18 cellular contexts compared by ENCODE assay signal in the genomic region with DNA sequence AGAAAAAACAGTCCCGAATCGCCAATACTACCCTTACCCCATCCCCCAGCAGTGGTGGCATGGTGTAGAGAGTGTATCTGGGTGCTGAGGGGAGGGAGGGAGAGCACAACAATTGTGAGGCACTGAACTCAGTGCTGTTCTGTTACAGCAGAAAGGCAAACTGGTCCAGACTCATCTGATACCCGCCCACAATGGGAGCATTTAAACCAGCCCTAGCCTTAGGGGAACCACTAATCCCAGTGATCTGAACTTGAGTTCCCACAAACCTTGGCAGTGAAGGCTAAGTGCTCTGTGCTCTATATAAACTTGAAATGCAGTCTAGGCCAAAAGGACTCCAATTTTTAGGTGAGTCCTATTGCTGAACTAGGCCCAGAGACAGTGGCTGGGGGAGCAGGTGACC.
DNase-seq lines count a peak whose midpoint lies in the region; ATAC-seq, FAIRE-seq and TF ChIP-seq lines count a peak whose summit lies in the region.
"Had no signal": no experiment of that assay in that cellular context is flagged by ENCODE, and none has a peak within 500 bp of the region (broad histone marks: within the 10 kb centered on the region; RNA-seq: fewer than 3 reads in every experiment).

No MANE protein-coding gene starts in this region.

- peak overlapping the region; percentile 2 for H3K4me2 ChIP-seq in mammary epithelial cell (ENCODE audit: insufficient read depth, low read depth, low read length)
- no peak overlapping the region for H3K4me2 ChIP-seq in osteoblast (ENCODE audit: insufficient read depth, low read length)
- H3K4me2 ChIP-seq: BLaER1, GM23338 had no signal

- no peak overlapping the region for H3K9ac ChIP-seq in mammary epithelial cell (ENCODE audit: insufficient read depth, low read length)
- H3K9ac ChIP-seq: BLaER1 had no signal

- H3K4me3 ChIP-seq in mammary epithelial cell (replicated peaks in 1 of 3; ENCODE audit: insufficient read depth in 1 of 3, low read depth in 2 of 3, low read length in 3 of 3) (no peak overlapping the region), breast epithelium (no peak overlapping the region), bronchial epithelial cell (ENCODE audit: low read depth, low read length) (no peak overlapping the region), osteoblast (ENCODE audit: insufficient read depth, low read length) (no peak overlapping the region)
- H3K4me3 ChIP-seq: BLaER1, GM12878, GM23338 had no signal

- no peak for TF ChIP-seq POLR2A in breast epithelium (IDR thresholded peaks at IDR 0.05)

- DNase-seq in mammary epithelial cell (peak; percentile 81), breast epithelium (ENCODE audit: low spot score in 2 of 2) (no peak), bronchial epithelial cell (ENCODE audit: low read depth) (peak; percentile 76), foreskin keratinocyte (peak; percentile 63 to 87), osteoblast (ENCODE audit: insufficient read length, low spot score, missing footprints) (no peak), NCI-H82 (lab: John Stamatoyannopoulos, UW) (no peak)
- DNase-seq in stimulated activated CD4-positive, alpha-beta T cell treated with anti-CD3 and anti-CD28 coated beads, Interleukin-4, amount 100 ng/mL, for 4 hours = no peak
- DNase-seq: Calu3, DMS53, DND-41, EL, H7 had no signal

- no peaks in the 10 kb centered on the region for H3K36me3 ChIP-seq in mammary epithelial cell (ENCODE audit: insufficient read depth, low read length)
- no peaks in the 10 kb centered on the region for H3K36me3 ChIP-seq in breast epithelium
- H3K36me3 ChIP-seq in bronchial epithelial cell (ENCODE audit: control insufficient read depth, insufficient read depth, low read length) = no peaks in the 10 kb centered on the region
- no peaks in the 10 kb centered on the region for H3K36me3 ChIP-seq in osteoblast (ENCODE audit: insufficient read depth, low read length)
- H3K36me3 ChIP-seq: BLaER1 had no signal

- no TSS peak for BruUV-seq in mammary epithelial cell (replicated peaks; lab: Mats Ljungman, UMichigan)

- H4K20me1 ChIP-seq in mammary epithelial cell (ENCODE audit: insufficient read depth, low read length) (no peaks in the 10 kb centered on the region), osteoblast (ENCODE audit: insufficient read depth, low read length) (no peaks in the 10 kb centered on the region)
- H4K20me1 ChIP-seq: BLaER1 had no signal

- peaks cover 14% of the 10 kb centered on the region for H3K4me1 ChIP-seq in mammary epithelial cell (ENCODE audit: insufficient read depth, low read length)
- no peaks in the 10 kb centered on the region for H3K4me1 ChIP-seq in breast epithelium
- H3K4me1 ChIP-seq in foreskin keratinocyte = peaks cover 21% of the 10 kb centered on the region
- H3K4me1 ChIP-seq in osteoblast (ENCODE audit: insufficient read depth, low read length) = peaks cover 13% of the 10 kb centered on the region
- H3K4me1 ChIP-seq: BLaER1 had no signal

- H2AFZ ChIP-seq in mammary epithelial cell (ENCODE audit: low read depth, low read length) = peak overlapping the region; percentile 58
- H2AFZ ChIP-seq in osteoblast (ENCODE audit: low read length) = peak overlapping the region; percentile 18
- H2AFZ ChIP-seq: GM23338 had no signal

- dilution Hi-C loops in mammary epithelial cell (cut with HindIII; ENCODE audit: low sequenced_read_pairs) = no loop called here

- peak; percentile 77 for FAIRE-seq in bronchial epithelial cell (lab: Jason Lieb, UNC)
- FAIRE-seq: GM12878 had no signal

- H3K79me2 ChIP-seq in mammary epithelial cell (ENCODE audit: insufficient read depth, low read length) (no peaks in the 10 kb centered on the region), osteoblast (ENCODE audit: insufficient read depth, low read length) (no peaks in the 10 kb centered on the region)

- ATAC-seq in foreskin keratinocyte (peak; percentile 84), GM18909 (IDR thresholded peaks at IDR 0.05; ENCODE audit: poor library complexity, unreplicated experiment) (no peak)
- ATAC-seq: GM12878, GM23338, HCT116 had no signal

- TF ChIP-seq CTCF in mammary epithelial cell (conservative IDR thresholded peaks at IDR 0.05 in 1 of 2, IDR thresholded peaks at IDR 0.05 in 1 of 2; ENCODE audit: extremely low read depth in 1 of 2, insufficient read depth in 1 of 2, low read depth in 1 of 2, low read length in 2 of 2) (no peak), breast epithelium (IDR thresholded peaks at IDR 0.05) (no peak), bronchial epithelial cell (IDR thresholded peaks at IDR 0.05; ENCODE audit: insufficient read depth, low read length, severe bottlenecking) (no peak), foreskin keratinocyte (conservative IDR thresholded peaks at IDR 0.05) (no peak), osteoblast (IDR thresholded peaks at IDR 0.05; ENCODE audit: extremely low read depth, low read depth, low read length) (no peak)

- CTCF ChIA-PET in mammary epithelial cell (lab: Charles Lee; ENCODE audit: low non-redundant PET) = no interaction called here

- H3K27ac ChIP-seq in mammary epithelial cell (ENCODE audit: insufficient read depth, low read depth, low read length) = no peak overlapping the region
- no peak overlapping the region for H3K27ac ChIP-seq in breast epithelium
- peak overlapping the region; percentile 61 for H3K27ac ChIP-seq in foreskin keratinocyte
- no peak overlapping the region for H3K27ac ChIP-seq in osteoblast (ENCODE audit: low read depth, low read length)
- H3K27ac ChIP-seq: 22Rv1, BLaER1 had no signal

- H3K9me3 ChIP-seq in mammary epithelial cell (replicated peaks; ENCODE audit: insufficient read depth, low read length) = no peaks in the 10 kb centered on the region
- no peaks in the 10 kb centered on the region for H3K9me3 ChIP-seq in breast epithelium
- no peaks in the 10 kb centered on the region for H3K9me3 ChIP-seq in osteoblast (ENCODE audit: low read depth, low read length)
- H3K9me3 ChIP-seq: BLaER1 had no signal

- H3K27me3 ChIP-seq in mammary epithelial cell (ENCODE audit: insufficient read depth, low read length) (no peaks in the 10 kb centered on the region), breast epithelium (no peaks in the 10 kb centered on the region), bronchial epithelial cell (ENCODE audit: control insufficient read depth, insufficient read depth, low read length) (no peaks in the 10 kb centered on the region), foreskin keratinocyte (no peaks in the 10 kb centered on the region), osteoblast (ENCODE audit: insufficient read depth, low read length) (no peaks in the 10 kb centered on the region)
- H3K27me3 ChIP-seq: BLaER1 had no signal

- WGBS in mammary epithelial cell (ENCODE audit: low coverage, missing lambda C conversion rate) = 95% methylated on average over 3 of the region's 3 CpGs

- intact Hi-C loops in mammary epithelial cell (cut with micrococcal nuclease) (no loop called here), breast epithelium (cut with DNase I; ENCODE audit: low total_unique reads) (no loop called here)

- in situ Hi-C loops in mammary epithelial cell (cut with MboI; ENCODE audit: low sequenced_read_pairs in 2 of 2) = loop anchor here in 1 of 2 donors (25.0 kb wide), 1 partner anchor 635 kb away; no protein-coding TSS in a partner anchor

Comparison
In these comparisons a context has a peak if more than half of its experiments do, and no peak if none do; other contexts are left out.
1. DNase-seq: peak in mammary epithelial cell (single experiment), bronchial epithelial cell (single experiment) and foreskin keratinocyte (2 of 2); none in breast epithelium (0 of 2), osteoblast (single experiment), NCI-H82 (single experiment) and stimulated activated CD4-positive, alpha-beta T cell treated with anti-CD3 and anti-CD28 coated beads, Interleukin-4, amount 100 ng/mL, for 4 hours (0 of 2).